In the genomic region with DNA sequence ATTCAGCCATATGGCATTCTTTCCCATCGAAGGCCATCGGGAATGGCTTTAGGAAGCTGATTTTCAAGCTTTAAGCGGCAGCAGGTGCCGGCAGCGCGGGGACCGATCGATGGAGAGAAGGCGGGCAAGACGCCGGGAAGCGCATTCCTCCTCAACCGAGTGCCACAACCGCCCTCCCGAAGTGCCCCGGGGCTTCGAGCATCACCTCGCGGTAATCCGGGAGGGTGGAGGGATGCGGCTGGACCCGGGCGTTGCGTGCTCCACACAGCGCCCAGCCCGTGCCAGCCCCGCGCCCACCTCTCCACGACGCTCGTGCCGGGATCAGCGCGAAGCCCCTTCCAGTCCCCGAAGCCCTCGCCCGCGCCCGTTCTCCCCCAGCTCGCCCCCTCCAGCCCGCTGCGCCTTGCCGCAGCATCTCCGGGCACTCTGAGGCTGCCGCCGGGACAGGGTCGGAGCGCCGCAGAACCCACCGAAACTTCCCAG, we compare ENCODE assay signal across 1 cellular context.
A peak's percentile ranks its signal among the peaks of the same experiment; 100 is the strongest.
TF ChIP-seq lines count a peak whose summit lies in the region.

No MANE protein-coding gene starts in this region.

TF ChIP-seq in IMR-90, 13 proteins besides CTCF, POLR2A, EP300 and RAD21:
- TF ChIP-seq RCOR1 (IDR thresholded peaks at IDR 0.05; ENCODE audit: insufficient replicate concordance, low read length) (peak; percentile 15), MXI1 (IDR thresholded peaks at IDR 0.05; ENCODE audit: borderline replicate concordance, low read depth, low read length) (no peak), CEBPB (IDR thresholded peaks at IDR 0.05; ENCODE audit: low read depth, low read length) (no peak), NFE2L2 (IDR thresholded peaks at IDR 0.05; ENCODE audit: low read depth, low read length) (no peak), RFX5 (IDR thresholded peaks at IDR 0.05; ENCODE audit: low read depth, low read length) (no peak), FOS (IDR thresholded peaks at IDR 0.05; ENCODE audit: low read depth, low read length) (no peak)
TF ChIP-seq in IMR-90: peak in this region for 1.
